23 cellular contexts compared by ENCODE assay signal in genomic region chr16:85711982-85712587, GRCh38. TPM values are rescaled to one million over a fixed set of nuclear protein-coding genes. Genes with fewer than 3 reads are reported as not detected.
"Had no signal": no experiment of that assay in that cellular context is flagged by ENCODE, and none has a peak within 500 bp of the region (broad histone marks: within the 10 kb centered on the region; RNA-seq: fewer than 3 reads in every experiment).

No MANE protein-coding gene starts in this region.

- H3K4me3 ChIP-seq: body of pancreas, left lung, lung, neural progenitor cell, spleen, thoracic aorta, upper lobe of left lung had no signal

- FAIRE-seq: endothelial cell of umbilical vein had no signal

- H3K27ac ChIP-seq: body of pancreas, left lung, neural progenitor cell, spleen, thoracic aorta, upper lobe of left lung had no signal

- H3K4me1 ChIP-seq: body of pancreas had no signal

- H3K36me3 ChIP-seq: left lung, neural progenitor cell, thoracic aorta, upper lobe of left lung had no signal

- DNase-seq: activated CD4-positive, alpha-beta T cell treated with anti-CD3 and anti-CD28 coated beads for 1 hour; activated CD4-positive, alpha-beta T cell treated with anti-CD3 and anti-CD28 coated beads, Interleukin-2, amount 50 U/mL, for 1 hour; activated CD8-positive, alpha-beta T cell treated with anti-CD3 and anti-CD28 coated beads, Interleukin-2, amount 10 ng/mL, durations not matched to agents 7 days and 5 days; activated gamma-delta T cell treated with Interleukin-2 at 50 U/mL for 16 hours; anterior cingulate cortex; body of pancreas; caudate nucleus; effector CD8-positive, alpha-beta T cell; foreskin melanocyte; immature natural killer cell; kidney glomerular epithelial cell; left lung; naive thymus-derived CD8-positive, alpha-beta T cell; spleen; stimulated activated CD4-positive, alpha-beta T cell treated with anti-CD3 and anti-CD28 coated beads, Interleukin-4, amount 100 ng/mL, for 1 hour; stimulated activated naive CD4-positive, alpha-beta T cell treated with Interleukin-2 at 50 U/mL for 16 hours; upper lobe of left lung had no signal

- ATAC-seq: activated CD8-positive, alpha-beta T cell treated with anti-CD3 and anti-CD28 coated beads, Interleukin-2, amount 10 ng/mL, durations not matched to agents 7 days and 5 days; body of pancreas; esophagus mucosa; left lung; naive thymus-derived CD8-positive, alpha-beta T cell had no signal

- H3K27me3 ChIP-seq: body of pancreas, upper lobe of left lung had no signal

- H3K9ac ChIP-seq: neural progenitor cell had no signal

- H2AFZ ChIP-seq: neural progenitor cell had no signal

RNA-seq across cellular contexts. Expression of gene C16orf74, which starts 38.8 kb away (rescaled TPM):
- total RNA-seq: activated T-helper 1 cell treated with anti-CD3 and anti-CD28 coated beads, Interleukin-12 subunit alpha, Interleukin-12 subunit beta, Interleukin-2, Interleukin-4 antibody, amounts not matched to agents 30 ng/mL and 10 ng/mL and 1 ng/mL, durations not matched to agents 14 hours and 24 hours and 36 hours had no signal
